In the genomic region with DNA sequence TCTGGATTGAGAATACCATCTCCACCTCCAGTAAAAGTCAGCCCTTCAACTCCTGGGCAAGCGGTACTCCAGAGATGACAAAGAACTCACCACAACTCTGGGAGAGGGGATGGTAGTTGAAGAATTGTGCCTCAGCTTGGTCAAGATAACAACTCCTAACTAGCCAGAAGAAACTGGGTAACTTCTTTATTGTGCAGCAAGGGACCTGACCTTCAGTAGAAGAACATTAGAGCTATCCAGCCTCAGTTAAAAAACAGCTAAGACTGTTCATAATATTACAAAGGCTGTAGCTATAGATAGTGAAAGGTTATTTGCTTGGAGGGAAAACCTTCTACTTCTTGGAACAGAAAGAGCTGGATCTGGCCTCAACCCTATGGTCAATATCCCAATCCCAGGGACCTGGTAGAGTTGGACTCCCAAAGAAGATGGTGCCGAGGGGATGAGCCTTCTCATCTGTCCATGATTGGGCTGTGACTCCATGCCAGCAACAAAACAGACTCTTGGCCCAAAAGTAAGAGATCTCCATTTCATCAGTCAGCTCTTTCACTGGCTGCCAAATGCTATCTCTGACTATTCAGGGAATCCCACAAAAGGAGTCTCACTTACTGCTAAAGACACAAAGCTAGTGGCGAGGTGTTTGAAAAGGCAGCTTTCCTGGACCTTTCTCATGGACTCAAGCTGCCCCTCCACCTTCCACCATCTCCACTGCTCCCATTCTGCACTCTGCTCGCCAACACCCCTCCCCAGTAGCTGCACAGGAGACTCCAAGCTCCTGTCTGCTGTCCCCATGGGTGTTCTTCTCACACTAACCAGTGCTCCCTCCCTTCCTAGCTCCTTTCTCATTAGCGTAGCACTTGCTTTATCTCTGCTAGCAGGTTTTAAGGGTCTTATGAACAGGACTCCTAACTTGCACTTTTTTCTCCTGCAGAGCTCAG, we compare ENCODE assay signal across 1 cellular context.
TF ChIP-seq lines count a peak whose summit lies in the region.

No MANE protein-coding gene starts in this region.

TF ChIP-seq in K562, 482 proteins besides CTCF, POLR2A, EP300 and RAD21 (continued from another document and continues in another):
- TF ChIP-seq JUND (IDR thresholded peaks at IDR 0.05; ENCODE audit: borderline replicate concordance, low read depth, low read length) = no peak
- no peak for TF ChIP-seq JUND (tag; IDR thresholded peaks at IDR 0.05; ENCODE audit: borderline replicate concordance, low read depth, low read length)
- no peak for TF ChIP-seq ZFP36 (IDR thresholded peaks at IDR 0.05; ENCODE audit: low read depth, low read length, partially characterized antibody)
- TF ChIP-seq OTX1 (CRISPR knock-in tag; IDR thresholded peaks at IDR 0.05) = peak; percentile 92
- peak; percentile 78 for TF ChIP-seq ZNF3 (CRISPR knock-in tag; IDR thresholded peaks at IDR 0.05)
- no peak for TF ChIP-seq ZKSCAN3 (CRISPR knock-in tag; IDR thresholded peaks at IDR 0.05)
- TF ChIP-seq PTRF (tag; IDR thresholded peaks at IDR 0.05) = no peak
- no peak for TF ChIP-seq MTA1 (IDR thresholded peaks at IDR 0.05; ENCODE audit: borderline replicate concordance)
- TF ChIP-seq PCBP2 (IDR thresholded peaks at IDR 0.05; ENCODE audit: low read depth, low read length, poor library complexity, severe bottlenecking) = no peak
- TF ChIP-seq, protein P1, sequence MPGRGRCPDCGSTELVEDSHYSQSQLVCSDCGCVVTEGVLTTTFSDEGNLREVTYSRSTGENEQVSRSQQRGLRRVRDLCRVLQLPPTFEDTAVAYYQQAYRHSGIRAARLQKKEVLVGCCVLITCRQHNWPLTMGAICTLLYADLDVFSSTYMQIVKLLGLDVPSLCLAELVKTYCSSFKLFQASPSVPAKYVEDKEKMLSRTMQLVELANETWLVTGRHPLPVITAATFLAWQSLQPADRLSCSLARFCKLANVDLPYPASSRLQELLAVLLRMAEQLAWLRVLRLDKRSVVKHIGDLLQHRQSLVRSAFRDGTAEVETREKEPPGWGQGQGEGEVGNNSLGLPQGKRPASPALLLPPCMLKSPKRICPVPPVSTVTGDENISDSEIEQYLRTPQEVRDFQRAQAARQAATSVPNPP (IDR thresholded peaks at IDR 0.05; ENCODE audit: borderline replicate concordance, insufficient read depth, insufficient read length) = no peak
- TF ChIP-seq IFI16 (CRISPR knock-in tag; IDR thresholded peaks at IDR 0.05) = no peak
- TF ChIP-seq SMARCA4 (IDR thresholded peaks at IDR 0.05) = no peak
- no peak for TF ChIP-seq FOXJ3 (CRISPR knock-in tag; IDR thresholded peaks at IDR 0.05)
- no peak for TF ChIP-seq NCOA2 (IDR thresholded peaks at IDR 0.05; ENCODE audit: partially characterized antibody in 2 of 2)
- no peak for TF ChIP-seq NCOA1 (IDR thresholded peaks at IDR 0.05; ENCODE audit: low read depth)
- TF ChIP-seq TFE3 (CRISPR knock-in tag; IDR thresholded peaks at IDR 0.05) = no peak
- TF ChIP-seq BCOR (IDR thresholded peaks at IDR 0.05) = no peak
- no peak for TF ChIP-seq CC2D1A (IDR thresholded peaks at IDR 0.05)
- TF ChIP-seq ZNF584 (CRISPR knock-in tag; IDR thresholded peaks at IDR 0.05; ENCODE audit: low read depth) = no peak
- no peak for TF ChIP-seq SMC3 (conservative IDR thresholded peaks at IDR 0.05; ENCODE audit: insufficient read depth, low read depth, low read length)
- TF ChIP-seq ZZZ3 (IDR thresholded peaks at IDR 0.05) = no peak
- TF ChIP-seq C11orf30 (IDR thresholded peaks at IDR 0.05; ENCODE audit: low read depth) = no peak
- TF ChIP-seq GTF2E2 (tag; IDR thresholded peaks at IDR 0.05) = peak; percentile 97
- peak; percentile 96 for TF ChIP-seq ZNF717 (CRISPR knock-in tag; IDR thresholded peaks at IDR 0.05)
- no peak for TF ChIP-seq ZNF778 (CRISPR knock-in tag; IDR thresholded peaks at IDR 0.05)
- TF ChIP-seq, protein P2, sequence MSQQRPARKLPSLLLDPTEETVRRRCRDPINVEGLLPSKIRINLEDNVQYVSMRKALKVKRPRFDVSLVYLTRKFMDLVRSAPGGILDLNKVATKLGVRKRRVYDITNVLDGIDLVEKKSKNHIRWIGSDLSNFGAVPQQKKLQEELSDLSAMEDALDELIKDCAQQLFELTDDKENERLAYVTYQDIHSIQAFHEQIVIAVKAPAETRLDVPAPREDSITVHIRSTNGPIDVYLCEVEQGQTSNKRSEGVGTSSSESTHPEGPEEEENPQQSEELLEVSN (IDR thresholded peaks at IDR 0.05; ENCODE audit: borderline replicate concordance in 1 of 2, extremely low read depth in 1 of 2, insufficient read depth in 1 of 2, insufficient read length in 1 of 2, low read depth in 1 of 2, low read length in 1 of 2, poor library complexity in 1 of 2, severe bottlenecking in 1 of 2) = no peak
- TF ChIP-seq TFAM (CRISPR knock-in tag; conservative IDR thresholded peaks at IDR 0.05) = no peak
- TF ChIP-seq ESRRB (CRISPR knock-in tag; IDR thresholded peaks at IDR 0.05; ENCODE audit: borderline replicate concordance) = peak; percentile 97
- TF ChIP-seq MCM5 (IDR thresholded peaks at IDR 0.05; ENCODE audit: low read depth) = no peak
- no peak for TF ChIP-seq KLF16 (IDR thresholded peaks at IDR 0.05)
- TF ChIP-seq MAZ (CRISPR knock-in tag; conservative IDR thresholded peaks at IDR 0.05 in 1 of 2, IDR thresholded peaks at IDR 0.05 in 1 of 2) = peak in 1 of 2 experiments; percentile 64; a peak in 2 of 4 replicates
- TF ChIP-seq CBX3 (IDR thresholded peaks at IDR 0.05; ENCODE audit: borderline replicate concordance in 1 of 2, low read length in 2 of 2) = peak in 1 of 2 experiments; percentile 28; a peak in 1 of 3 replicates
- no peak for TF ChIP-seq RREB1 (CRISPR knock-in tag; IDR thresholded peaks at IDR 0.05)
- peak; percentile 93 for TF ChIP-seq SMAD1 (IDR thresholded peaks at IDR 0.05; ENCODE audit: low read depth, low read length, partially characterized antibody)
- TF ChIP-seq, protein P3, sequence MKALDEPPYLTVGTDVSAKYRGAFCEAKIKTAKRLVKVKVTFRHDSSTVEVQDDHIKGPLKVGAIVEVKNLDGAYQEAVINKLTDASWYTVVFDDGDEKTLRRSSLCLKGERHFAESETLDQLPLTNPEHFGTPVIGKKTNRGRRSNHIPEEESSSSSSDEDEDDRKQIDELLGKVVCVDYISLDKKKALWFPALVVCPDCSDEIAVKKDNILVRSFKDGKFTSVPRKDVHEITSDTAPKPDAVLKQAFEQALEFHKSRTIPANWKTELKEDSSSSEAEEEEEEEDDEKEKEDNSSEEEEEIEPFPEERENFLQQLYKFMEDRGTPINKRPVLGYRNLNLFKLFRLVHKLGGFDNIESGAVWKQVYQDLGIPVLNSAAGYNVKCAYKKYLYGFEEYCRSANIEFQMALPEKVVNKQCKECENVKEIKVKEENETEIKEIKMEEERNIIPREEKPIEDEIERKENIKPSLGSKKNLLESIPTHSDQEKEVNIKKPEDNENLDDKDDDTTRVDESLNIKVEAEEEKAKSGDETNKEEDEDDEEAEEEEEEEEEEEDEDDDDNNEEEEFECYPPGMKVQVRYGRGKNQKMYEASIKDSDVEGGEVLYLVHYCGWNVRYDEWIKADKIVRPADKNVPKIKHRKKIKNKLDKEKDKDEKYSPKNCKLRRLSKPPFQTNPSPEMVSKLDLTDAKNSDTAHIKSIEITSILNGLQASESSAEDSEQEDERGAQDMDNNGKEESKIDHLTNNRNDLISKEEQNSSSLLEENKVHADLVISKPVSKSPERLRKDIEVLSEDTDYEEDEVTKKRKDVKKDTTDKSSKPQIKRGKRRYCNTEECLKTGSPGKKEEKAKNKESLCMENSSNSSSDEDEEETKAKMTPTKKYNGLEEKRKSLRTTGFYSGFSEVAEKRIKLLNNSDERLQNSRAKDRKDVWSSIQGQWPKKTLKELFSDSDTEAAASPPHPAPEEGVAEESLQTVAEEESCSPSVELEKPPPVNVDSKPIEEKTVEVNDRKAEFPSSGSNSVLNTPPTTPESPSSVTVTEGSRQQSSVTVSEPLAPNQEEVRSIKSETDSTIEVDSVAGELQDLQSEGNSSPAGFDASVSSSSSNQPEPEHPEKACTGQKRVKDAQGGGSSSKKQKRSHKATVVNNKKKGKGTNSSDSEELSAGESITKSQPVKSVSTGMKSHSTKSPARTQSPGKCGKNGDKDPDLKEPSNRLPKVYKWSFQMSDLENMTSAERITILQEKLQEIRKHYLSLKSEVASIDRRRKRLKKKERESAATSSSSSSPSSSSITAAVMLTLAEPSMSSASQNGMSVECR (CRISPR knock-in tag; IDR thresholded peaks at IDR 0.05) = no peak
- no peak for TF ChIP-seq E2F5 (CRISPR knock-in tag; IDR thresholded peaks at IDR 0.05)
- no peak for TF ChIP-seq HNRNPH1 (optimal IDR thresholded peaks at IDR 0.05; ENCODE audit: low read depth, low read length)
- TF ChIP-seq, protein P4, sequence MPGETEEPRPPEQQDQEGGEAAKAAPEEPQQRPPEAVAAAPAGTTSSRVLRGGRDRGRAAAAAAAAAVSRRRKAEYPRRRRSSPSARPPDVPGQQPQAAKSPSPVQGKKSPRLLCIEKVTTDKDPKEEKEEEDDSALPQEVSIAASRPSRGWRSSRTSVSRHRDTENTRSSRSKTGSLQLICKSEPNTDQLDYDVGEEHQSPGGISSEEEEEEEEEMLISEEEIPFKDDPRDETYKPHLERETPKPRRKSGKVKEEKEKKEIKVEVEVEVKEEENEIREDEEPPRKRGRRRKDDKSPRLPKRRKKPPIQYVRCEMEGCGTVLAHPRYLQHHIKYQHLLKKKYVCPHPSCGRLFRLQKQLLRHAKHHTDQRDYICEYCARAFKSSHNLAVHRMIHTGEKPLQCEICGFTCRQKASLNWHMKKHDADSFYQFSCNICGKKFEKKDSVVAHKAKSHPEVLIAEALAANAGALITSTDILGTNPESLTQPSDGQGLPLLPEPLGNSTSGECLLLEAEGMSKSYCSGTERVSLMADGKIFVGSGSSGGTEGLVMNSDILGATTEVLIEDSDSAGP (CRISPR knock-in tag; IDR thresholded peaks at IDR 0.05) = no peak
- no peak for TF ChIP-seq CBFA2T3 (IDR thresholded peaks at IDR 0.05)
- TF ChIP-seq, protein P5, sequence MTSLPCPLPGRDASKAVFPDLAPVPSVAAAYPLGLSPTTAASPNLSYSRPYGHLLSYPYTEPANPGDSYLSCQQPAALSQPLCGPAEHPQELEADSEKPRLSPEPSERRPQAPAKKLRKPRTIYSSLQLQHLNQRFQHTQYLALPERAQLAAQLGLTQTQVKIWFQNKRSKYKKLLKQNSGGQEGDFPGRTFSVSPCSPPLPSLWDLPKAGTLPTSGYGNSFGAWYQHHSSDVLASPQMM (CRISPR knock-in tag; IDR thresholded peaks at IDR 0.05) = peak; percentile 95
- TF ChIP-seq CGGBP1 (CRISPR knock-in tag; IDR thresholded peaks at IDR 0.05) = peak; percentile 99
- no peak for TF ChIP-seq MEF2D (tag; conservative IDR thresholded peaks at IDR 0.05; ENCODE audit: low read depth)
- no peak for TF ChIP-seq FIP1L1 (IDR thresholded peaks at IDR 0.05; ENCODE audit: low read depth, low read length, poor library complexity, severe bottlenecking)
- TF ChIP-seq ZNF175 (CRISPR knock-in tag; IDR thresholded peaks at IDR 0.05; ENCODE audit: low read depth) = no peak
- no peak for TF ChIP-seq ZNF583 (CRISPR knock-in tag; IDR thresholded peaks at IDR 0.05)
- TF ChIP-seq DDX20 (tag; IDR thresholded peaks at IDR 0.05; ENCODE audit: low read depth) = no peak
